Comparison of ENCODE assay signal across 17 cellular contexts in genomic region chr4:8164687-8165086, GRCh38. TPM values are rescaled to one million over a fixed set of nuclear protein-coding genes. Genes with fewer than 3 reads are reported as not detected.
DNase-seq lines count a peak whose midpoint lies in the region; ATAC-seq and TF ChIP-seq lines count a peak whose summit lies in the region.
"Had no signal": no experiment of that assay in that cellular context is flagged by ENCODE, and none has a peak within 500 bp of the region (broad histone marks: within the 10 kb centered on the region; RNA-seq: fewer than 3 reads in every experiment).

No MANE protein-coding gene starts in this region.

- H3K27ac ChIP-seq in BLaER1 = no peak overlapping the region
- H3K27ac ChIP-seq in MM.1S (ENCODE audit: low read length) = peak overlapping the region; percentile 35; the same call in 1 of the 2 replicates
- peak overlapping the region; percentile 87 for H3K27ac ChIP-seq in foreskin keratinocyte
- peak overlapping the region; percentile 97 for H3K27ac ChIP-seq in psoas muscle
- no peak overlapping the region for H3K27ac ChIP-seq in SK-N-SH (ENCODE audit: low read depth in 2 of 2, low read length in 1 of 2)
- H3K27ac ChIP-seq: A549 had no signal

- H3K9me3 Mint-ChIP-seq in activated CD8-positive, alpha-beta T cell treated with anti-CD3 and anti-CD28 coated beads for 36 hours = peaks cover 7% of the 10 kb centered on the region

- intact Hi-C loops in psoas muscle (cut with DNase I) = loop anchor here in 1 of 2 donors (2.0 to 5.0 kb wide), 3 partner anchors 24 to 62 kb away; no protein-coding TSS in a partner anchor
- intact Hi-C loops in activated CD8-positive, alpha-beta T cell treated with anti-CD3 and anti-CD28 coated beads for 36 hours (cut with micrococcal nuclease) = no loop called here

- H3K27me3 ChIP-seq in BLaER1 (peaks cover 8% of the 10 kb centered on the region), MM.1S (replicated peaks; ENCODE audit: insufficient read depth, low read length) (peaks cover 18% of the 10 kb centered on the region), foreskin keratinocyte (no peaks in the 10 kb centered on the region), psoas muscle (ENCODE audit: insufficient read depth in 3 of 3, low read length in 2 of 3) (no peaks in the 10 kb centered on the region), SK-N-SH (ENCODE audit: insufficient read depth) (no peaks in the 10 kb centered on the region)

- H3K79me2 ChIP-seq in MM.1S (ENCODE audit: low read length) (no peaks in the 10 kb centered on the region), SK-N-SH (ENCODE audit: insufficient read depth) (no peaks in the 10 kb centered on the region)

- peaks cover 7% of the 10 kb centered on the region for H3K4me1 Mint-ChIP-seq in activated CD8-positive, alpha-beta T cell treated with anti-CD3 and anti-CD28 coated beads for 36 hours (ENCODE audit: low read depth)

- no peak for TF ChIP-seq CTCF in MM.1S (IDR thresholded peaks at IDR 0.05; ENCODE audit: low read length)
- TF ChIP-seq CTCF in foreskin keratinocyte (conservative IDR thresholded peaks at IDR 0.05) = no peak
- TF ChIP-seq CTCF in psoas muscle (IDR thresholded peaks at IDR 0.05) = no peak
- no peak for TF ChIP-seq CTCF in activated CD8-positive, alpha-beta T cell treated with anti-CD3 and anti-CD28 coated beads for 36 hours (IDR thresholded peaks at IDR 0.05)
- TF ChIP-seq CTCF in SK-N-SH (IDR thresholded peaks at IDR 0.05) = no peak

- H3K36me3 ChIP-seq in BLaER1 (no peaks in the 10 kb centered on the region), MM.1S (replicated peaks; ENCODE audit: insufficient read depth, low read length) (no peaks in the 10 kb centered on the region), psoas muscle (ENCODE audit: insufficient read depth in 1 of 2, low read depth in 1 of 2) (no peaks in the 10 kb centered on the region), SK-N-SH (replicated peaks in 1 of 2; ENCODE audit: control insufficient read depth in 1 of 2, insufficient read depth in 2 of 2, low read length in 1 of 2) (no peaks in the 10 kb centered on the region)

- H3F3A ChIP-seq in MM.1S (ENCODE audit: insufficient read depth, low read length) = peaks cover 11% of the 10 kb centered on the region
- H3F3A ChIP-seq in SK-N-SH (replicated peaks; ENCODE audit: insufficient read depth) = no peaks in the 10 kb centered on the region

- DNase-seq in MM.1S (no peak), foreskin keratinocyte (no peak), psoas muscle (no peak), SK-N-SH (no peak), Ammon's horn (ENCODE audit: low spot score) (no peak)
- DNase-seq in activated CD8-positive, alpha-beta T cell treated with anti-CD3 and anti-CD28 coated beads for 36 hours = no peak
- DNase-seq: CD4-positive, alpha-beta memory T cell; DMS153; GDM1; Kasumi-1; NCI-H1417 treated with DMSO at 0.1 percent for 48 hours; NCI-H446 treated with DMSO at 0.1 percent for 48 hours; NCI-H526 treated with DMSO at 0.1 percent for 48 hours; Right ventricle myocardium superior had no signal

- no peak for ATAC-seq in foreskin keratinocyte
- no peak for ATAC-seq in psoas muscle
- no peak for ATAC-seq in activated CD8-positive, alpha-beta T cell treated with anti-CD3 and anti-CD28 coated beads for 36 hours
- no peak for ATAC-seq in HG03521 (IDR thresholded peaks at IDR 0.05; ENCODE audit: unreplicated experiment)
- ATAC-seq: A549 had no signal

- no peak overlapping the region for H3K4me3 ChIP-seq in BLaER1
- no peak overlapping the region for H3K4me3 ChIP-seq in MM.1S (ENCODE audit: low read length)
- H3K4me3 ChIP-seq in psoas muscle = no peak overlapping the region
- no peak overlapping the region for H3K4me3 ChIP-seq in SK-N-SH (ENCODE audit: low read depth in 2 of 2, low read length in 1 of 2)
- H3K4me3 ChIP-seq: A549 had no signal

- H3K27me3 Mint-ChIP-seq in activated CD8-positive, alpha-beta T cell treated with anti-CD3 and anti-CD28 coated beads for 36 hours = no peaks in the 10 kb centered on the region

- CTCF ChIA-PET in activated CD8-positive, alpha-beta T cell treated with anti-CD3 and anti-CD28 coated beads for 36 hours (lab: Charles Lee) = interaction anchor here (1.2 kb wide), 1 partner anchor 12 kb away, joined by 4 read pairs; no protein-coding TSS in a partner anchor
- CTCF ChIA-PET in SK-N-SH (lab: Yijun Ruan, JAX) = interaction anchor here (1.9 kb wide), 1 partner anchor 12 kb away, joined by 7 read pairs; no protein-coding TSS in a partner anchor

- no peak overlapping the region for H3K9ac ChIP-seq in BLaER1
- H3K9ac ChIP-seq in MM.1S (ENCODE audit: low read length) = no peak overlapping the region
- H3K9ac ChIP-seq in SK-N-SH = no peak overlapping the region

- POLR2A ChIA-PET in activated CD8-positive, alpha-beta T cell treated with anti-CD3 and anti-CD28 coated beads for 36 hours (lab: Charles Lee) = interaction anchor here (1.0 kb wide), 1 partner anchor 36 kb away, joined by 3 read pairs; no protein-coding TSS in a partner anchor
- POLR2A ChIA-PET in SK-N-SH (lab: Yijun Ruan, JAX) = no interaction called here

- no peak overlapping the region for H3K27ac Mint-ChIP-seq in activated CD8-positive, alpha-beta T cell treated with anti-CD3 and anti-CD28 coated beads for 36 hours
- H3K27ac Mint-ChIP-seq: CD4-positive, alpha-beta memory T cell had no signal

- no peak overlapping the region for H2AFZ ChIP-seq in MM.1S (ENCODE audit: low read length)
- no peak overlapping the region for H2AFZ ChIP-seq in SK-N-SH (ENCODE audit: low read depth)

- H4K20me1 ChIP-seq in BLaER1 (no peaks in the 10 kb centered on the region), MM.1S (ENCODE audit: insufficient read depth, low read length) (no peaks in the 10 kb centered on the region), SK-N-SH (ENCODE audit: insufficient read depth) (no peaks in the 10 kb centered on the region)

- WGBS in psoas muscle, 3 donors = 86 to 92% (median 89%) methylated on average over 10 of the region's 10 CpGs
- WGBS in SK-N-SH (ENCODE audit: low lambda C conversion rate) = 74% methylated on average over 10 of the region's 10 CpGs

- H3K4me3 Mint-ChIP-seq in activated CD8-positive, alpha-beta T cell treated with anti-CD3 and anti-CD28 coated beads for 36 hours = no peak overlapping the region
- H3K4me3 Mint-ChIP-seq: CD4-positive, alpha-beta memory T cell had no signal

- peaks cover 76% of the 10 kb centered on the region for H3K4me1 ChIP-seq in BLaER1
- H3K4me1 ChIP-seq in MM.1S (ENCODE audit: low read length) = peaks cover 24% of the 10 kb centered on the region
- peaks cover 9% of the 10 kb centered on the region for H3K4me1 ChIP-seq in foreskin keratinocyte
- peaks cover 63% of the 10 kb centered on the region for H3K4me1 ChIP-seq in psoas muscle
- H3K4me1 ChIP-seq in SK-N-SH (ENCODE audit: control insufficient read depth in 1 of 2, insufficient read depth in 2 of 2, low read depth in 1 of 2, low read length in 1 of 2) = peaks cover 0 to 3% of the 10 kb centered on the region in 2 experiments; a peak in 1 of 4 replicates
- H3K4me1 ChIP-seq: A549 had no signal

- H3K9me3 ChIP-seq in BLaER1 (peaks cover 8% of the 10 kb centered on the region), MM.1S (replicated peaks; ENCODE audit: insufficient read depth, low read length) (no peaks in the 10 kb centered on the region), psoas muscle (peaks cover 8% of the 10 kb centered on the region), SK-N-SH (no peaks in the 10 kb centered on the region)

- H3K4me2 ChIP-seq in BLaER1 (peak overlapping the region; percentile 84), MM.1S (ENCODE audit: low read depth, low read length) (peak overlapping the region; percentile 61; the same call in 1 of the 2 replicates), SK-N-SH (no peak overlapping the region)
- H3K4me2 ChIP-seq: A549 had no signal

- no peak for TF ChIP-seq EP300 in SK-N-SH (IDR thresholded peaks at IDR 0.05; ENCODE audit: borderline replicate concordance in 1 of 2, low read depth in 1 of 2, low read length in 1 of 2)

- no peak for TF ChIP-seq RAD21 in SK-N-SH (IDR thresholded peaks at IDR 0.05; ENCODE audit: low read length)

- H3K36me3 Mint-ChIP-seq in activated CD8-positive, alpha-beta T cell treated with anti-CD3 and anti-CD28 coated beads for 36 hours (ENCODE audit: low read depth) = no peaks in the 10 kb centered on the region

- H3K9me2 ChIP-seq in MM.1S (replicated peaks; ENCODE audit: insufficient read depth, low read length) = no peaks in the 10 kb centered on the region
- H3K9me2 ChIP-seq in SK-N-SH = no peaks in the 10 kb centered on the region

RNA-seq across cellular contexts. Expression of gene ABLIM2, which starts 6.1 kb away (rescaled TPM):
- total RNA-seq in foreskin keratinocyte = 0.39 and 0.85 TPM in 2 replicates
- 0.33 and 0.49 TPM in 2 replicates for polyA plus RNA-seq in foreskin keratinocyte
- 100 to 1,000 TPM; 127 to 956 (median 461) TPM for total RNA-seq in psoas muscle
- polyA plus RNA-seq in psoas muscle = 100 to 1,000 TPM in 2 of 3 donors, 10 to 100 TPM in 1; 82.2 to 295 (median 123) TPM
- total RNA-seq in activated CD8-positive, alpha-beta T cell treated with anti-CD3 and anti-CD28 coated beads for 36 hours = under 1 TPM; 0.32 to 0.54 TPM
- polyA plus RNA-seq in SK-N-SH (2012; rRNA removed) = 0.53 and 0.80 TPM in 2 replicates
- 0.50 and 0.66 TPM in 2 replicates for polyA plus RNA-seq in SK-N-SH (2012; cell fraction: cytosol; rRNA removed)
- 1.1 and 4.2 TPM in 2 replicates for polyA plus RNA-seq in SK-N-SH (2012; cell fraction: nucleus; rRNA removed)

RNA-seq across cellular contexts. Expression of gene SH3TC1, which starts 34.4 kb away (rescaled TPM):
- total RNA-seq in foreskin keratinocyte (18.7 and 30.1 TPM in 2 replicates), psoas muscle (1 to 10 TPM; 4.6 to 7.9 (median 4.9) TPM)
- polyA plus RNA-seq in foreskin keratinocyte (11.2 and 16.7 TPM in 2 replicates), psoas muscle (1 to 10 TPM; 1.9 to 5.0 (median 4.0) TPM), SK-N-SH (2012; rRNA removed) (2.7 and 2.9 TPM in 2 replicates)
- total RNA-seq in activated CD8-positive, alpha-beta T cell treated with anti-CD3 and anti-CD28 coated beads for 36 hours = 10 to 100 TPM; 16.2 to 17.5 TPM
- polyA plus RNA-seq in SK-N-SH (2012; cell fraction: cytosol; rRNA removed) = 0.54 and 1.2 TPM in 2 replicates
- 8.4 and 11.3 TPM in 2 replicates for polyA plus RNA-seq in SK-N-SH (2012; cell fraction: nucleus; rRNA removed)

Comparison
In these comparisons a context has a peak if more than half of its experiments do, and no peak if none do; other contexts are left out.
1. H3K27ac ChIP-seq: peak in MM.1S (single experiment), foreskin keratinocyte (single experiment) and psoas muscle (single experiment); none in BLaER1 (single experiment) and SK-N-SH (0 of 2).
2. RNA of gene ABLIM2, which starts 6.1 kb away (total RNA-seq): 127 to 956 TPM in psoas muscle; 0.32 to 0.54 TPM in activated CD8-positive, alpha-beta T cell treated with anti-CD3 and anti-CD28 coated beads for 36 hours and 0.39 to 0.85 TPM in foreskin keratinocyte; every median in the first group is over 10 times any median in the second.